Comparison of ENCODE assay signal across 1 cellular context in genomic region chr5:142701673-142702311, GRCh38.
A peak's percentile ranks its signal among the peaks of the same experiment; 100 is the strongest.
TF ChIP-seq lines count a peak whose summit lies in the region.

No MANE protein-coding gene starts in this region.

TF ChIP-seq in WTC11, 78 proteins besides CTCF, POLR2A, EP300 and RAD21 (continued from another document):
- TF ChIP-seq MAX (CRISPR knock-in tag; IDR thresholded peaks at IDR 0.05), result no peak
- TF ChIP-seq SP1 (CRISPR knock-in tag; conservative IDR thresholded peaks at IDR 0.05), result peak; percentile 55; the same call in 1 of the 2 replicates
- no peak for TF ChIP-seq PRRX2 (CRISPR knock-in tag; IDR thresholded peaks at IDR 0.05)
- TF ChIP-seq NR3C1 (CRISPR knock-in tag; conservative IDR thresholded peaks at IDR 0.05; ENCODE audit: low read depth), result no peak
- TF ChIP-seq FOXK1 (CRISPR knock-in tag; IDR thresholded peaks at IDR 0.05), result peak; percentile 81
- TF ChIP-seq TCF7 (CRISPR knock-in tag; IDR thresholded peaks at IDR 0.05; ENCODE audit: low read depth), result no peak
- TF ChIP-seq NFE2L1 (CRISPR knock-in tag; IDR thresholded peaks at IDR 0.05), result peak; percentile 52; the same call in 1 of the 2 replicates
- TF ChIP-seq SMAD4 (CRISPR knock-in tag; IDR thresholded peaks at IDR 0.05), result no peak
- TF ChIP-seq ZNF219 (CRISPR knock-in tag; IDR thresholded peaks at IDR 0.05; ENCODE audit: borderline replicate concordance), result no peak
- no peak for TF ChIP-seq NR2C2 (CRISPR knock-in tag; IDR thresholded peaks at IDR 0.05)
- TF ChIP-seq NFYB (CRISPR knock-in tag; conservative IDR thresholded peaks at IDR 0.05; ENCODE audit: low read depth), result no peak
- no peak for TF ChIP-seq ATF6 (CRISPR knock-in tag; IDR thresholded peaks at IDR 0.05)
- no peak for TF ChIP-seq PRDM15 (CRISPR knock-in tag; IDR thresholded peaks at IDR 0.05)
- TF ChIP-seq ZNF232 (CRISPR knock-in tag; IDR thresholded peaks at IDR 0.05), result no peak
- TF ChIP-seq SMAD3 (CRISPR knock-in tag; IDR thresholded peaks at IDR 0.05; ENCODE audit: borderline replicate concordance), result no peak
- no peak for TF ChIP-seq CREB1 (CRISPR knock-in tag; IDR thresholded peaks at IDR 0.05)
- no peak for TF ChIP-seq GRHL2 (CRISPR knock-in tag; IDR thresholded peaks at IDR 0.05; ENCODE audit: insufficient replicate concordance, severe bottlenecking)
- TF ChIP-seq TEAD1 (CRISPR knock-in tag; IDR thresholded peaks at IDR 0.05), result peak; percentile 88; the same call in 1 of the 2 replicates
